ENCODE assay signal across 19 cellular contexts in the genomic region with DNA sequence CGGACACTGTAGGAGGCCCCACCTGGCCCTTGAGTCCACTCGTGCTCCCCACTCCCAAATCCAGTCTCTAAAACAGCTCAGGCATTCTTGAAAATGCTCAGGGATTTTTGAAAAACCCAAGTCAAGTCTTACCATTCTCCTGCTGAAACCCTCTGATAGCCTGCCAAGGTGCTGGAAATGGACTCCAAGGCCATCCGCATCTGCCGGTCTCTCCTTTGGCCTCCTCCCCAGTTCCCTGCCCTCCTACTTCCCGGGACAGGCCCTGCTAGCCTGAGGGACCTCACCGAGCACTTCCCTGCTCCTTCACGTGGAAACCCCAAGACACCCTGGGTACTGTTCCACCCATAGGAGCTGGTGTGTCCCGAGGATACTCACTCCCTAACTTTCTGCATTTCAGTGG. TPM values are rescaled to one million over a fixed set of nuclear protein-coding genes. Genes with fewer than 3 reads are reported as not detected.
DNase-seq lines count a peak whose midpoint lies in the region; ATAC-seq, FAIRE-seq and TF ChIP-seq lines count a peak whose summit lies in the region.
"Had no signal": no experiment of that assay in that cellular context is flagged by ENCODE, and none has a peak within 500 bp of the region (broad histone marks: within the 10 kb centered on the region; RNA-seq: fewer than 3 reads in every experiment).

No MANE protein-coding gene starts in this region.

- H3K4me3 ChIP-seq in thyroid gland (replicated peaks in 1 of 3), result no peak overlapping the region
- H3K4me3 ChIP-seq: K562 had no signal

- H3K4me3 Mint-ChIP-seq in activated naive CD8-positive, alpha-beta T cell treated with anti-CD3 and anti-CD28 coated beads for 36 hours, result no peak overlapping the region
- no peak overlapping the region for H3K4me3 Mint-ChIP-seq in activated naive CD8-positive, alpha-beta T cell treated with anti-CD3 and anti-CD28 coated beads, Interleukin-2, amount 50 U/mL, for 24 hours
- no peak overlapping the region for H3K4me3 Mint-ChIP-seq in activated T-helper 17 cell treated with anti-CD3 and anti-CD28 coated beads, Interleukin-2, amount 50 U/mL, for 72 hours
- no peak overlapping the region for H3K4me3 Mint-ChIP-seq in nephron
- H3K4me3 Mint-ChIP-seq: HFFc6 had no signal

- peaks cover 7% of the 10 kb centered on the region for H3K27me3 Mint-ChIP-seq in activated naive CD8-positive, alpha-beta T cell treated with anti-CD3 and anti-CD28 coated beads for 36 hours
- H3K27me3 Mint-ChIP-seq in activated naive CD8-positive, alpha-beta T cell treated with anti-CD3 and anti-CD28 coated beads, Interleukin-2, amount 50 U/mL, for 24 hours, result peaks cover 2% of the 10 kb centered on the region
- H3K27me3 Mint-ChIP-seq in activated T-helper 17 cell treated with anti-CD3 and anti-CD28 coated beads, Interleukin-2, amount 50 U/mL, for 72 hours, result no peaks in the 10 kb centered on the region
- H3K27me3 Mint-ChIP-seq in nephron (ENCODE audit: low read depth), result peaks cover 22% of the 10 kb centered on the region

- intact Hi-C loops in thyroid gland (cut with DNase I), result loop anchor here (10.0 kb wide), 1 partner anchor 230 kb away; no protein-coding TSS in a partner anchor

- H3K36me3 ChIP-seq in thyroid gland, result no peaks in the 10 kb centered on the region
- H3K36me3 ChIP-seq: BE2C had no signal

- H3K9me3 Mint-ChIP-seq in activated naive CD8-positive, alpha-beta T cell treated with anti-CD3 and anti-CD28 coated beads for 36 hours, result no peaks in the 10 kb centered on the region
- H3K9me3 Mint-ChIP-seq in activated naive CD8-positive, alpha-beta T cell treated with anti-CD3 and anti-CD28 coated beads, Interleukin-2, amount 50 U/mL, for 24 hours, result no peaks in the 10 kb centered on the region
- no peaks in the 10 kb centered on the region for H3K9me3 Mint-ChIP-seq in activated T-helper 17 cell treated with anti-CD3 and anti-CD28 coated beads, Interleukin-2, amount 50 U/mL, for 72 hours
- H3K9me3 Mint-ChIP-seq in nephron, result no peaks in the 10 kb centered on the region
- H3K9me3 Mint-ChIP-seq: HFFc6 had no signal

- no peak for DNase-seq in activated naive CD8-positive, alpha-beta T cell treated with anti-CD3 and anti-CD28 coated beads for 36 hours
- DNase-seq in activated naive CD8-positive, alpha-beta T cell treated with anti-CD3 and anti-CD28 coated beads, Interleukin-2, amount 50 U/mL, for 24 hours, result no peak
- DNase-seq in thyroid gland, result peak; percentile 30 to 40
- no peak for DNase-seq in urothelium cell line (ENCODE audit: low spot score)
- DNase-seq: BE2C, DMS79 treated with DMSO at 0.1 percent for 48 hours, HFFc6, NCI-H1092, NCI-H2081 treated with DMSO at 0.1 percent for 48 hours, NCI-H510A treated with DMSO at 0.1 percent for 48 hours had no signal

- H3K4me1 ChIP-seq in thyroid gland, result peaks cover 14 to 32% of the 10 kb centered on the region in 2 donors
- H3K4me1 ChIP-seq: BE2C had no signal

- no peak for ATAC-seq in activated naive CD8-positive, alpha-beta T cell treated with anti-CD3 and anti-CD28 coated beads, Interleukin-2, amount 50 U/mL, for 24 hours
- no peak for ATAC-seq in activated T-helper 17 cell treated with anti-CD3 and anti-CD28 coated beads, Interleukin-2, amount 50 U/mL, for 72 hours (replicated peaks)
- ATAC-seq in HG03025 (IDR thresholded peaks at IDR 0.05; ENCODE audit: low FRiP score, unreplicated experiment), result no peak
- ATAC-seq in GM18868 (IDR thresholded peaks at IDR 0.05; ENCODE audit: unreplicated experiment), result no peak
- ATAC-seq: K562 had no signal

- H3K36me3 Mint-ChIP-seq in activated naive CD8-positive, alpha-beta T cell treated with anti-CD3 and anti-CD28 coated beads for 36 hours, result no peaks in the 10 kb centered on the region
- H3K36me3 Mint-ChIP-seq in activated naive CD8-positive, alpha-beta T cell treated with anti-CD3 and anti-CD28 coated beads, Interleukin-2, amount 50 U/mL, for 24 hours (ENCODE audit: low read depth), result no peaks in the 10 kb centered on the region
- H3K36me3 Mint-ChIP-seq in activated T-helper 17 cell treated with anti-CD3 and anti-CD28 coated beads, Interleukin-2, amount 50 U/mL, for 72 hours (ENCODE audit: low read depth), result no peaks in the 10 kb centered on the region
- no peaks in the 10 kb centered on the region for H3K36me3 Mint-ChIP-seq in nephron (ENCODE audit: low read depth)

- no peaks in the 10 kb centered on the region for H3K27me3 ChIP-seq in thyroid gland
- H3K27me3 ChIP-seq: BE2C had no signal

- no peaks in the 10 kb centered on the region for H3K9me3 ChIP-seq in thyroid gland
- H3K9me3 ChIP-seq: BE2C had no signal

- peak overlapping the region; percentile 44 for H3K27ac Mint-ChIP-seq in activated naive CD8-positive, alpha-beta T cell treated with anti-CD3 and anti-CD28 coated beads for 36 hours
- no peak overlapping the region for H3K27ac Mint-ChIP-seq in activated naive CD8-positive, alpha-beta T cell treated with anti-CD3 and anti-CD28 coated beads, Interleukin-2, amount 50 U/mL, for 24 hours
- peak overlapping the region; percentile 62 for H3K27ac Mint-ChIP-seq in activated T-helper 17 cell treated with anti-CD3 and anti-CD28 coated beads, Interleukin-2, amount 50 U/mL, for 72 hours
- H3K27ac Mint-ChIP-seq in nephron, result peak overlapping the region; percentile 31 to 68 (median 48)
- H3K27ac Mint-ChIP-seq: HFFc6 had no signal

- WGBS in thyroid gland, 2 donors, result 45 to 63% methylated on average over 8 of the region's 8 CpGs

- H3K27ac ChIP-seq in thyroid gland, result peak overlapping the region in 2 of 3 donors; percentile 40 to 64
- H3K27ac ChIP-seq: 22Rv1 had no signal

- no peak for TF ChIP-seq POLR2A in thyroid gland (IDR thresholded peaks at IDR 0.05)

- peaks cover 24% of the 10 kb centered on the region for H3K4me1 Mint-ChIP-seq in activated naive CD8-positive, alpha-beta T cell treated with anti-CD3 and anti-CD28 coated beads for 36 hours
- peaks cover 25% of the 10 kb centered on the region for H3K4me1 Mint-ChIP-seq in activated naive CD8-positive, alpha-beta T cell treated with anti-CD3 and anti-CD28 coated beads, Interleukin-2, amount 50 U/mL, for 24 hours
- H3K4me1 Mint-ChIP-seq in activated T-helper 17 cell treated with anti-CD3 and anti-CD28 coated beads, Interleukin-2, amount 50 U/mL, for 72 hours, result peaks cover 10% of the 10 kb centered on the region
- peaks cover 11% of the 10 kb centered on the region for H3K4me1 Mint-ChIP-seq in nephron

- TF ChIP-seq CTCF in nephron (IDR thresholded peaks at IDR 0.05; ENCODE audit: unreplicated experiment in 3 of 3) (no peak), thyroid gland (IDR thresholded peaks at IDR 0.05) (no peak)

- no peak for FAIRE-seq in urothelium cell line (lab: Jason Lieb, UNC)
- FAIRE-seq: G401.6, H54, K562 had no signal

RNA-seq across cellular contexts. Expression of a gene that starts 49.8 kb away (rescaled TPM):
- 1 to 10 TPM; 1.4 to 1.8 TPM for total RNA-seq in activated naive CD8-positive, alpha-beta T cell treated with anti-CD3 and anti-CD28 coated beads for 36 hours
- total RNA-seq in activated T-helper 17 cell treated with anti-CD3 and anti-CD28 coated beads, Interleukin-2, amount 50 U/mL, for 72 hours, result 10 to 100 TPM in 1 of 2 donors, 1 to 10 TPM in 1; 5.7 to 11.7 TPM
- total RNA-seq in thyroid gland, result 10 to 100 TPM in 3 of 4 donors, 1 to 10 TPM in 1; 8.3 to 27.2 (median 14.4) TPM
- total RNA-seq: SK-MEL-5 had no signal

RNA-seq across cellular contexts. Expression of a gene that starts 57.1 kb away (rescaled TPM):
- total RNA-seq in activated naive CD8-positive, alpha-beta T cell treated with anti-CD3 and anti-CD28 coated beads for 36 hours, result 100 to 1,000 TPM; 239 to 245 TPM
- total RNA-seq in activated T-helper 17 cell treated with anti-CD3 and anti-CD28 coated beads, Interleukin-2, amount 50 U/mL, for 72 hours, result 100 to 1,000 TPM; 167 to 263 TPM
- total RNA-seq in thyroid gland, result 10 to 100 TPM; 19.9 to 29.6 (median 28.9) TPM
- total RNA-seq: HFFc6 had no signal

Comparison
In these comparisons a context has a peak if more than half of its experiments do, and no peak if none do; other contexts are left out.
1. DNase-seq: peak in thyroid gland (2 of 2); none in activated naive CD8-positive, alpha-beta T cell treated with anti-CD3 and anti-CD28 coated beads for 36 hours (single experiment), activated naive CD8-positive, alpha-beta T cell treated with anti-CD3 and anti-CD28 coated beads, Interleukin-2, amount 50 U/mL, for 24 hours (single experiment) and urothelium cell line (single experiment).
2. RNA of a gene that starts 57.1 kb away (total RNA-seq): 167 to 263 TPM in activated T-helper 17 cell treated with anti-CD3 and anti-CD28 coated beads, Interleukin-2, amount 50 U/mL, for 72 hours and 239 to 245 TPM in activated naive CD8-positive, alpha-beta T cell treated with anti-CD3 and anti-CD28 coated beads for 36 hours; 19.9 to 29.6 TPM in thyroid gland; every median in the first group is over 4 times any median in the second.